ENCODE assay signal across 30 cellular contexts in the genomic region with DNA sequence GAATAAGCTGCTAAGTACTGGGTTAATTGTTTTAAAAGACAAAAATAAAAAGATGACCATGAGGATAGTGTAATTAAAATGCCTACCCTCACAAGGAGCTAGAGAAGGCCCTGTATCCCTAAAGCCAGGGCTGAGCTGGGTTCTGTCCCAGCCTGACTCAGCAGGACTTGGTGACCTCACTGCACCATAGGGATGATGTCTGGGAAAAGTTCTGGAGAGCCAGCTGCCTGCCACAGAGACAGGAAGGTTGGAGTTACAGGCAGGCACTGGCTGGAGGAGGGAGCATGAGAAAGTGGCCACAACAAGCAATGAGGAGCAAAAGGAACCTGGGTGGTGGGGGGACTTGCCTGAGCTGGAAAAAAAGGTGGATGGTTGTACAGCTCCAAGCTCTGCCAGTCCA. TPM values are rescaled to one million over a fixed set of nuclear protein-coding genes. Genes with fewer than 3 reads are reported as not detected.
"Had no signal": no experiment of that assay in that cellular context is flagged by ENCODE, and none has a peak within 500 bp of the region (broad histone marks: within the 10 kb centered on the region; RNA-seq: fewer than 3 reads in every experiment).

No MANE protein-coding gene starts in this region.

- DNase-seq: activated CD4-positive, alpha-beta memory T cell treated with anti-CD3 and anti-CD28 coated beads for 36 hours; activated CD4-positive, alpha-beta T cell treated with anti-CD3 and anti-CD28 coated beads, Interleukin-2, amount 10 ng/mL, durations not matched to agents 7 days and 5 days; activated CD4-positive, CD25-positive, alpha-beta regulatory T cell; activated gamma-delta T cell; activated naive CD4-positive, alpha-beta T cell treated with anti-CD3 and anti-CD28 coated beads for 36 hours; activated T-cell treated with anti-CD3 and anti-CD28 coated beads for 4 hours; activated T-cell treated with anti-CD3 and anti-CD28 coated beads, Interleukin-2, amount 50 U/mL, for 48 hours; amygdala; central memory CD4-positive, alpha-beta T cell; Karpas-422; NCI-H1092; NCI-H1417; NCI-H1930; NCI-H2171; NCI-H2227 treated with DMSO at 0.1 percent for 48 hours; NCI-H526; NCI-H774; NK-92 treated with Interleukin-12 subunit alpha and Interleukin-12 subunit beta, amount 100 ng/mL, for 24 hours; OCI-M1; RPMI8226; T-cell; T-helper 2 cell; T1000 had no signal

- ATAC-seq: activated T-helper 17 cell treated with anti-CD3 and anti-CD28 coated beads, Interleukin-2, amount 50 U/mL, for 72 hours; K562; Panc1; Right ventricle myocardium inferior; T-cell had no signal

- H3K4me3 ChIP-seq: K562, SK-N-MC had no signal

- H3K27ac ChIP-seq: SK-N-MC had no signal

RNA-seq across cellular contexts. Expression of a gene that starts 5.7 kb away (rescaled TPM):
- total RNA-seq: activated CD4-positive, alpha-beta memory T cell treated with anti-CD3 and anti-CD28 coated beads for 36 hours; activated CD4-positive, alpha-beta T cell treated with anti-CD3 and anti-CD28 coated beads, Interleukin-2, amount 10 ng/mL, durations not matched to agents 7 days and 5 days; activated CD8-positive, alpha-beta memory T cell treated with anti-CD3 and anti-CD28 coated beads for 36 hours; activated naive CD4-positive, alpha-beta T cell treated with anti-CD3 and anti-CD28 coated beads for 36 hours; activated T-helper 17 cell treated with anti-CD3 and anti-CD28 coated beads, Interleukin-2, amount 50 U/mL, for 72 hours; K562; NCI-H460; Right ventricle myocardium inferior; T-cell had no signal
- polyA plus RNA-seq: K562 had no signal
